In the genomic region with DNA sequence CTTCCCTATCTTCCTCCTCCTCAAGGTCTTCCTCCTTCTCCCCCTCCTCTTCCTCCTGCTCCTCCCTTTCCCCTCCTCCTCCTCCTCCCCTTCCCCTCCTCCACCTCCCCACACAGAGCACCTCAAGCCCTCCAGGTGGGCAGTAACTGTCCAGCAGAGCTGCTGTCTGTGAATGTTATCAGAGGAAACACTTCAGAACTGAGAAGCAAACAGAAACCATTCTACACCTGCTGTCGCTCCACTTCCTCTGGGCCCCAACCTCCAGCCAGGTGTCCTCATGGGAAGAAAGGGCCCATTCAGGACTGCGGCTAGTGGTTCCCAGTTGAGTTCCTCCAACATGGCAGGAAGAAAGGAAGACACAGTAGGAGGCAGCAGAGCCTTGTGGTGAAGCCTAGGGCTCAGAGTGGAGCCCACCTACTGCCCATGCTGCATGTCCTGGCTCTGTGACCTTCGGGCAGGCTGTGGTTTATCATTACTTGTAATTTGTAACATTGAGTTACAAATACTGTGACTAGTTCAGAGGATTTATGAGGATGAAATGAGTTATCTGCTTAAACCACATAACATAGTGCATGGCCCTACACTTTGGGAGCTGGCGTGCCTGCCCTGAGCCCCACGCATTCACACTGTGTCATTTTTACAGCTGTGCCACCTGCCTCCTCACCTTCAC, we compare ENCODE assay signal across 8 cellular contexts.
DNase-seq lines count a peak whose midpoint lies in the region; ATAC-seq lines count a peak whose summit lies in the region.

No MANE protein-coding gene starts in this region.

- POLR2A ChIA-PET in CD8-positive, alpha-beta memory T cell (lab: Charles Lee), result interaction anchor here (0.8 to 1.4 kb wide), 4 partner anchors 20 to 166 kb away, joined by 3 to 8 read pairs (median 3); a partner anchor contains a TSS

- peak in 1 of 5 donors; percentile 15 for DNase-seq in CD8-positive, alpha-beta memory T cell
- DNase-seq in GM19238 (ENCODE audit: insufficient read length, low spot score) (peak; percentile 45), SHP77 (lab: John Stamatoyannopoulos, UW) (peak; percentile 96 to 97), posterior vena cava (ENCODE audit: low spot score) (peak; percentile 35), AG08396 (ENCODE audit: low spot score) (no peak), hippocampal formation (lab: John Stamatoyannopoulos, UW) (no peak), HuH-7 (ENCODE audit: low spot score) (no peak)

- H3K27me3 ChIP-seq in CD8-positive, alpha-beta memory T cell (ENCODE audit: insufficient read depth, low read length, poor library complexity, severe bottlenecking), result no peaks in the 10 kb centered on the region

- H3K36me3 ChIP-seq in CD8-positive, alpha-beta memory T cell (ENCODE audit: insufficient read depth, low read length), result no peaks in the 10 kb centered on the region

- H3K36me3 Mint-ChIP-seq in CD8-positive, alpha-beta memory T cell, result peaks cover 1 to 13% (median 5%) of the 10 kb centered on the region in 3 donors

- peaks cover 76 to 86% (median 76%) of the 10 kb centered on the region in 3 donors for H3K4me1 Mint-ChIP-seq in CD8-positive, alpha-beta memory T cell

- peaks cover 70% of the 10 kb centered on the region for H3K4me1 ChIP-seq in CD8-positive, alpha-beta memory T cell (ENCODE audit: insufficient read depth, low read length)

- peak overlapping the region; percentile 84 to 96 (median 90) for H3K27ac Mint-ChIP-seq in CD8-positive, alpha-beta memory T cell

- ATAC-seq in HG03280 (IDR thresholded peaks at IDR 0.05; ENCODE audit: unreplicated experiment), result peak; percentile 40

- CTCF ChIA-PET in CD8-positive, alpha-beta memory T cell (lab: Charles Lee), result interaction anchor here (1.3 to 1.4 kb wide), 2 partner anchors 35 to 164 kb away, joined by 4 read pairs; no protein-coding TSS in a partner anchor

- H3K27ac ChIP-seq in CD8-positive, alpha-beta memory T cell (ENCODE audit: low read depth, low read length), result peak overlapping the region; percentile 1

- peaks cover 8% of the 10 kb centered on the region for H3K9me3 ChIP-seq in CD8-positive, alpha-beta memory T cell (ENCODE audit: low read length)

- intact Hi-C loops in posterior vena cava (cut with DNase I), result no loop called here

- peak overlapping the region in 6 of 7 donors; percentile 41 to 75 (median 56) for H3K4me3 Mint-ChIP-seq in CD8-positive, alpha-beta memory T cell

- peaks cover 0 to 14% (median 5%) of the 10 kb centered on the region in 5 donors for H3K9me3 Mint-ChIP-seq in CD8-positive, alpha-beta memory T cell

- no peak overlapping the region for H3K4me3 ChIP-seq in CD8-positive, alpha-beta memory T cell (ENCODE audit: low read length)

- H3K27me3 Mint-ChIP-seq in CD8-positive, alpha-beta memory T cell, result no peaks in the 10 kb centered on the region

Comparison
In these comparisons a context has a peak if more than half of its experiments do, and no peak if none do; other contexts are left out.
1. DNase-seq: peak in GM19238 (single experiment), SHP77 (2 of 2) and posterior vena cava (single experiment); none in AG08396 (single experiment), hippocampal formation (0 of 2) and HuH-7 (single experiment).